In genomic region chr16:55279598-55279997, GRCh38 we compare ENCODE assay signal across 35 cellular contexts. TPM values are rescaled to one million over a fixed set of nuclear protein-coding genes. Genes with fewer than 3 reads are reported as not detected.
"Had no signal": no experiment of that assay in that cellular context is flagged by ENCODE, and none has a peak within 500 bp of the region (broad histone marks: within the 10 kb centered on the region; RNA-seq: fewer than 3 reads in every experiment).

No MANE protein-coding gene starts in this region.

- H3K27me3 ChIP-seq: ascending aorta, colonic mucosa, SJCRH30 had no signal

- H3K36me3 ChIP-seq: ascending aorta, cardiac muscle cell, colonic mucosa, SJCRH30 had no signal

- H3K9me3 ChIP-seq: ascending aorta, colonic mucosa, SJCRH30 had no signal

- H3K27ac ChIP-seq: ascending aorta, cardiac muscle cell, colonic mucosa, SJCRH30, SK-N-MC had no signal

- H3K27me3 Mint-ChIP-seq: activated CD4-positive, alpha-beta T cell treated with anti-CD3 and anti-CD28 coated beads, Interleukin-2, amount 10 ng/mL, durations not matched to agents 24 days and 14 days; activated naive CD8-positive, alpha-beta T cell treated with anti-CD3 and anti-CD28 coated beads, Interleukin-2, amount 10 ng/mL, durations not matched to agents 7 days and 5 days had no signal

- H3K4me1 ChIP-seq: ascending aorta, colonic mucosa had no signal

- H3K4me3 Mint-ChIP-seq: activated CD4-positive, alpha-beta T cell treated with anti-CD3 and anti-CD28 coated beads, Interleukin-2, amount 10 ng/mL, durations not matched to agents 24 days and 14 days; activated CD8-positive, alpha-beta T cell treated with anti-CD3 and anti-CD28 coated beads for 36 hours; activated naive CD4-positive, alpha-beta T cell treated with anti-CD3 and anti-CD28 coated beads, Interleukin-2, amount 50 U/mL, for 24 hours; activated naive CD8-positive, alpha-beta T cell treated with anti-CD3 and anti-CD28 coated beads, Interleukin-2, amount 10 ng/mL, durations not matched to agents 7 days and 5 days; central memory CD8-positive, alpha-beta T cell had no signal

- H3K4me1 Mint-ChIP-seq: activated CD4-positive, alpha-beta T cell treated with anti-CD3 and anti-CD28 coated beads, Interleukin-2, amount 10 ng/mL, durations not matched to agents 24 days and 14 days; activated naive CD4-positive, alpha-beta T cell treated with anti-CD3 and anti-CD28 coated beads, Interleukin-2, amount 50 U/mL, for 24 hours; activated naive CD8-positive, alpha-beta T cell treated with anti-CD3 and anti-CD28 coated beads, Interleukin-2, amount 10 ng/mL, durations not matched to agents 7 days and 5 days; central memory CD8-positive, alpha-beta T cell had no signal

- H3K4me3 ChIP-seq: ascending aorta, cardiac muscle cell, colonic mucosa, SJCRH30, SK-N-MC had no signal

- ATAC-seq: activated CD8-positive, alpha-beta T cell treated with anti-CD3 and anti-CD28 coated beads for 36 hours; PC-3 had no signal

- H3K36me3 Mint-ChIP-seq: activated naive CD4-positive, alpha-beta T cell treated with anti-CD3 and anti-CD28 coated beads, Interleukin-2, amount 50 U/mL, for 24 hours; activated naive CD8-positive, alpha-beta T cell treated with anti-CD3 and anti-CD28 coated beads, Interleukin-2, amount 10 ng/mL, durations not matched to agents 7 days and 5 days had no signal

- H3K9me3 Mint-ChIP-seq: activated CD4-positive, alpha-beta T cell treated with anti-CD3 and anti-CD28 coated beads, Interleukin-2, amount 10 ng/mL, durations not matched to agents 24 days and 14 days; activated CD8-positive, alpha-beta T cell treated with anti-CD3 and anti-CD28 coated beads for 36 hours; activated naive CD4-positive, alpha-beta T cell treated with anti-CD3 and anti-CD28 coated beads, Interleukin-2, amount 50 U/mL, for 24 hours; activated naive CD8-positive, alpha-beta T cell treated with anti-CD3 and anti-CD28 coated beads, Interleukin-2, amount 10 ng/mL, durations not matched to agents 7 days and 5 days; activated T-helper 2 cell treated with anti-CD3 and anti-CD28 coated beads, Interferon-gamma antibody, Interleukin-2, Interleukin-4, amounts not matched to agents 10 μg/mL and 5 μg/mL and 100 μg/mL, durations not matched to agents 14 hours and 24 hours and 36 hours; central memory CD8-positive, alpha-beta T cell had no signal

- DNase-seq: activated CD4-positive, alpha-beta T cell treated with anti-CD3 and anti-CD28 coated beads, Interleukin-2, amount 10 ng/mL, durations not matched to agents 24 days and 14 days; activated CD4-positive, alpha-beta T cell treated with anti-CD3 and anti-CD28 coated beads, Interleukin-2, amount 50 U/mL, for 4 hours; activated CD8-positive, alpha-beta T cell treated with anti-CD3 and anti-CD28 coated beads for 36 hours; activated gamma-delta T cell; activated naive CD4-positive, alpha-beta T cell treated with Interleukin-2 at 50 U/mL for 16 hours; activated naive CD8-positive, alpha-beta T cell treated with anti-CD3 and anti-CD28 coated beads, Interleukin-2, amount 10 ng/mL, durations not matched to agents 7 days and 5 days; activated T-cell treated with anti-CD3 and anti-CD28 coated beads, Interleukin-2, amount 50 U/mL, for 1 hour; amygdala; colonic mucosa; MM.1S; NCI-H1092 treated with DMSO at 0.1 percent for 48 hours; NCI-H1417; NCI-H146; NCI-H187; NCI-H2029 treated with DMSO at 0.1 percent for 48 hours; NCI-H2107; NCI-H2171; NCI-H510A; NCI-H526; NCI-H748 treated with DMSO at 0.1 percent for 48 hours; NK-92 treated with Interleukin-12 subunit alpha and Interleukin-12 subunit beta, amount 100 ng/mL, for 24 hours; PC-3; Right ventricle myocardium superior; SJCRH30; T1000 had no signal

RNA-seq across cellular contexts. Expression of gene IRX6, which starts 44.4 kb away (rescaled TPM):
- total RNA-seq: activated CD4-positive, alpha-beta T cell treated with anti-CD3 and anti-CD28 coated beads, Interleukin-2, amount 10 ng/mL, durations not matched to agents 24 days and 14 days; activated CD8-positive, alpha-beta memory T cell treated with anti-CD3 and anti-CD28 coated beads for 36 hours; activated CD8-positive, alpha-beta T cell treated with anti-CD3 and anti-CD28 coated beads for 36 hours; activated naive CD8-positive, alpha-beta T cell treated with anti-CD3 and anti-CD28 coated beads, Interleukin-2, amount 10 ng/mL, durations not matched to agents 7 days and 5 days; activated T-helper 2 cell treated with anti-CD3 and anti-CD28 coated beads, Interferon-gamma antibody, Interleukin-2, Interleukin-4, amounts not matched to agents 10 μg/mL and 5 μg/mL and 100 μg/mL, durations not matched to agents 14 hours and 24 hours and 36 hours; chondrocyte; colonic mucosa; PC-3; T-helper 1 cell treated with Interleukin-12 subunit alpha and Interleukin-12 subunit beta and Interleukin-4 antibody, amounts not matched to agents 30 ng/mL and 1 ng/mL, for 36 hours; T-helper 2 cell treated with Interferon-gamma antibody and Interleukin-4, amounts not matched to agents 100 ng/mL and 5 ng/mL, for 36 hours had no signal
